8 cellular contexts compared by ENCODE assay signal in the genomic region with DNA sequence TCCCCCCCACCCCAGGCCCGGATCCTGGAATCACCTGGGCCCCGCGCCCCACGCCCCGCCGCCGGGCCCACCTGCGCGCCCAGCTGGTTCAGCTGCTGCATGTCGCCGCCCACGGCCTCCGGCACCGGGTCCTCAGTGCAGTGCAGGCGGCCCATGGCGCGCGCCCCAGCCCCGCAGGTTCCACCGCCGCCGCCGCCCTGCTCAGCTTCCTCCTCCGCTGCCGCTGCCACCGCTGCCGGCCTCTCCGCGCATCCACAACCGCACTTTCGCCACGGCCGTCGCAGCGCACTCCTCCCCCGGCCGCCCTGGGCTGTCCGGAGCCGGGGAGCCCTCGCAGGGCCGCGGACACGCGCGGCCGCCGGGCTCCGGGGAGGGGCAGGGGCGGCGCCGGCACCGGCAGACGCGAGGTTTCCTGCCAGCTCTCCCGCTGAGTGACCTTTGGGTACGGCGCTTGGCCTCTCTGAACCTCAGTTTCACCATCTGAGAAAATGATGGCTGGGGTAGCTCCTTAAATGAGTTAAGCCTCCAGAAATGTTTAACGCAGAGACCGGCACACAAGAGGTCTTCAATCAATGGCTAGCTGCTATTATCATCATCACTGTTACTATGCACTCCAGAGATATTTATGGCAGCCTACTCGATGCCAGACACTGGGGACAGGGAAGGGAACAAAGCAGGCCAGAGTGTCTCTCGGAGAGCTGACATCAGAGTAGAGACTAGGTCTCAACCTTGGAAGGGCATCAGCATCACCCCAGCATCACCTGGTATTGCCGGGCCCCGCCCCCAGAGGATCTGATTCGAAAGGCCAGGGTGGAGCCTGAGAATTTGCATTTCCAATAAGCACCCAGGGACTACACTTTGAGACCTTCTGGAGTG. TPM values are rescaled to one million over a fixed set of nuclear protein-coding genes. Genes with fewer than 3 reads are reported as not detected.
DNase-seq lines count a peak whose midpoint lies in the region; ATAC-seq and TF ChIP-seq lines count a peak whose summit lies in the region.

A gene (minus strand): TSS at position 231 of the 876 bp plus-strand sequence. CDS start 76 bp downstream, at position 155.

- peak; percentile 43 for TF ChIP-seq POLR2A in right lobe of liver (IDR thresholded peaks at IDR 0.05)

- H3K4me1 Mint-ChIP-seq in dendritic cell treated with granulocyte-macrophage colony-stimulating factor and Interleukin-4, amounts not matched to agents 40 ng/mL and 50 ng/mL, for 4 days (ENCODE audit: low read depth) = peaks cover 27% of the 10 kb centered on the region

- H3K9me3 Mint-ChIP-seq in dendritic cell treated with granulocyte-macrophage colony-stimulating factor and Interleukin-4, amounts not matched to agents 40 ng/mL and 50 ng/mL, for 4 days = no peaks in the 10 kb centered on the region

- H3K4me1 ChIP-seq in HEK293 (ENCODE audit: control insufficient read depth, insufficient read depth, low read length) (no peaks in the 10 kb centered on the region), right lobe of liver (peaks cover 0 to 5% (median 0%) of the 10 kb centered on the region in 4 donors)

- WGBS in right lobe of liver (ENCODE audit: insufficient coverage, low coverage, low lambda C conversion rate, missing lambda C conversion rate) = 1% methylated on average over 30 of the region's 64 CpGs

- no peaks in the 10 kb centered on the region for H3K36me3 ChIP-seq in HEK293 (ENCODE audit: control insufficient read depth in 2 of 2, insufficient read depth in 1 of 2, low read length in 2 of 2)
- H3K36me3 ChIP-seq in right lobe of liver = no peaks in the 10 kb centered on the region

- peak within 1 kb of the TSS; percentile 97 for H3K27ac Mint-ChIP-seq in dendritic cell treated with granulocyte-macrophage colony-stimulating factor and Interleukin-4, amounts not matched to agents 40 ng/mL and 50 ng/mL, for 4 days

- POLR2A ChIA-PET in HEK293 (lab: Yijun Ruan, JAX) = interaction anchor here (0.6 to 3.9 kb wide), 6 partner anchors 13 to 80 kb away, joined by 3 to 17 read pairs (median 4); a partner anchor contains a TSS

- H3K27ac ChIP-seq in HEK293 (ENCODE audit: extremely low read depth, low read depth, low read length) (peak within 1 kb of the TSS; percentile 74), right lobe of liver (peak within 1 kb of the TSS; percentile 50 to 73 (median 57))

- intact Hi-C loops in dendritic cell treated with granulocyte-macrophage colony-stimulating factor and Interleukin-4, amounts not matched to agents 40 ng/mL and 50 ng/mL, for 4 days (cut with micrococcal nuclease) = loop anchor here (2.0 kb wide), 1 partner anchor 19 kb away; a partner anchor contains a TSS
- intact Hi-C loops in right lobe of liver (cut with DNase I) = no loop called here

- H3K9me3 ChIP-seq in HEK293 (ENCODE audit: control insufficient read depth, insufficient read depth, low read depth, low read length) (no peaks in the 10 kb centered on the region), right lobe of liver (no peaks in the 10 kb centered on the region)

- CTCF ChIA-PET in HEK293 (lab: Yijun Ruan, JAX) = interaction anchor here (1.9 kb wide), 1 partner anchor 35 kb away, joined by 8 read pairs; no protein-coding TSS in a partner anchor

- DNase-seq in EL = peak; percentile 55
- peak; percentile 62 for DNase-seq in NCI-H2196 treated with DMSO at 0.1 percent for 48 hours (lab: John Stamatoyannopoulos, UW; ENCODE audit: unreplicated experiment)
- DNase-seq in activated CD4-positive, alpha-beta T cell treated with anti-CD3 and anti-CD28 coated beads for 48 hours = peak; percentile 86
- peak; percentile 63 to 70 (median 63) for DNase-seq in right lobe of liver
- peak; percentile 64 to 75 for DNase-seq in stimulated activated CD4-positive, alpha-beta T cell treated with anti-CD3 and anti-CD28 coated beads, Interleukin-4, amount 100 ng/mL, for 4 hours
- DNase-seq in inferior parietal cortex (ENCODE audit: extremely low spot score) = no peak

- H3K4me3 ChIP-seq in HEK293 (ENCODE audit: low read depth, low read length) (peak within 1 kb of the TSS; percentile 69), right lobe of liver (peak within 1 kb of the TSS; percentile 59 to 82 (median 70))

- H3K36me3 Mint-ChIP-seq in dendritic cell treated with granulocyte-macrophage colony-stimulating factor and Interleukin-4, amounts not matched to agents 40 ng/mL and 50 ng/mL, for 4 days (ENCODE audit: low read depth) = peaks cover 22% of the 10 kb centered on the region

- H3K4me3 Mint-ChIP-seq in dendritic cell treated with granulocyte-macrophage colony-stimulating factor and Interleukin-4, amounts not matched to agents 40 ng/mL and 50 ng/mL, for 4 days = peak within 1 kb of the TSS; percentile 99

- H3K27me3 Mint-ChIP-seq in dendritic cell treated with granulocyte-macrophage colony-stimulating factor and Interleukin-4, amounts not matched to agents 40 ng/mL and 50 ng/mL, for 4 days = no peaks in the 10 kb centered on the region

- H3K27me3 ChIP-seq in right lobe of liver = no peaks in the 10 kb centered on the region

- TF ChIP-seq CTCF in HEK293 (tag by site-specific recombination; IDR thresholded peaks at IDR 0.05) (no peak), right lobe of liver (IDR thresholded peaks at IDR 0.05) (no peak)

- ATAC-seq in right lobe of liver = peak; percentile 82 to 91 (median 86)

TF ChIP-seq in HEK293, 187 proteins besides CTCF, POLR2A, EP300 and RAD21 (continues in another document):
- TF ChIP-seq ZNF837 (tag by site-specific recombination; IDR thresholded peaks at IDR 0.05) (no peak), ZNF624 (tag by site-specific recombination; IDR thresholded peaks at IDR 0.05) (no peak), ZNF274 (IDR thresholded peaks at IDR 0.05; ENCODE audit: low read length) (no peak), ZNF274 (tag by site-specific recombination; IDR thresholded peaks at IDR 0.05; ENCODE audit: borderline replicate concordance) (no peak), YY1 (tag by site-specific recombination; IDR thresholded peaks at IDR 0.05) (peak; percentile 45; the same call in 1 of the 2 replicates), FEZF1 (tag by site-specific recombination; IDR thresholded peaks at IDR 0.05) (no peak)
- TF ChIP-seq, protein P1, sequence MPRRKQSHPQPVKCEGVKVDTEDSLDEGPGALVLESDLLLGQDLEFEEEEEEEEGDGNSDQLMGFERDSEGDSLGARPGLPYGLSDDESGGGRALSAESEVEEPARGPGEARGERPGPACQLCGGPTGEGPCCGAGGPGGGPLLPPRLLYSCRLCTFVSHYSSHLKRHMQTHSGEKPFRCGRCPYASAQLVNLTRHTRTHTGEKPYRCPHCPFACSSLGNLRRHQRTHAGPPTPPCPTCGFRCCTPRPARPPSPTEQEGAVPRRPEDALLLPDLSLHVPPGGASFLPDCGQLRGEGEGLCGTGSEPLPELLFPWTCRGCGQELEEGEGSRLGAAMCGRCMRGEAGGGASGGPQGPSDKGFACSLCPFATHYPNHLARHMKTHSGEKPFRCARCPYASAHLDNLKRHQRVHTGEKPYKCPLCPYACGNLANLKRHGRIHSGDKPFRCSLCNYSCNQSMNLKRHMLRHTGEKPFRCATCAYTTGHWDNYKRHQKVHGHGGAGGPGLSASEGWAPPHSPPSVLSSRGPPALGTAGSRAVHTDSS (tag by site-specific recombination; IDR thresholded peaks at IDR 0.05) = peak; percentile 42; the same call in 1 of the 2 replicates
- TF ChIP-seq, protein P2, sequence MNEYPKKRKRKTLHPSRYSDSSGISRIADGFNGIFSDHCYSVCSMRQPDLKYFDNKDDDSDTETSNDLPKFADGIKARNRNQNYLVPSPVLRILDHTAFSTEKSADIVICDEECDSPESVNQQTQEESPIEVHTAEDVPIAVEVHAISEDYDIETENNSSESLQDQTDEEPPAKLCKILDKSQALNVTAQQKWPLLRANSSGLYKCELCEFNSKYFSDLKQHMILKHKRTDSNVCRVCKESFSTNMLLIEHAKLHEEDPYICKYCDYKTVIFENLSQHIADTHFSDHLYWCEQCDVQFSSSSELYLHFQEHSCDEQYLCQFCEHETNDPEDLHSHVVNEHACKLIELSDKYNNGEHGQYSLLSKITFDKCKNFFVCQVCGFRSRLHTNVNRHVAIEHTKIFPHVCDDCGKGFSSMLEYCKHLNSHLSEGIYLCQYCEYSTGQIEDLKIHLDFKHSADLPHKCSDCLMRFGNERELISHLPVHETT (tag by site-specific recombination; IDR thresholded peaks at IDR 0.05) = no peak

RNA-seq across cellular contexts. Expression of the gene that starts here (rescaled TPM):
- 10 to 100 TPM; 15.2 to 21.3 (median 18.6) TPM for total RNA-seq in right lobe of liver
